ENCODE assay signal across 1 cellular context in genomic region chr5:164497665-164498064, GRCh38.
TF ChIP-seq lines count a peak whose summit lies in the region.

No MANE protein-coding gene starts in this region.

TF ChIP-seq in GM23338, 12 proteins besides CTCF, POLR2A, EP300 and RAD21 (continued from another document):
- TF ChIP-seq REST (IDR thresholded peaks at IDR 0.05; ENCODE audit: unreplicated experiment), result no peak
- no peak for TF ChIP-seq ZNF462 (CRISPR knock-in tag; IDR thresholded peaks at IDR 0.05)
- no peak for TF ChIP-seq JUNB (IDR thresholded peaks at IDR 0.05; ENCODE audit: unreplicated experiment)
- TF ChIP-seq ZNF114 (CRISPR knock-in tag; IDR thresholded peaks at IDR 0.05), result no peak
- no peak for TF ChIP-seq EZH2phosphoT487 (IDR thresholded peaks at IDR 0.05; ENCODE audit: unreplicated experiment)
- no peak for TF ChIP-seq ZNF331 (CRISPR knock-in tag; IDR thresholded peaks at IDR 0.05; ENCODE audit: low read depth)
- no peak for TF ChIP-seq CREB1 (CRISPR knock-in tag; IDR thresholded peaks at IDR 0.05; ENCODE audit: low read depth)
- TF ChIP-seq POLR2AphosphoS5 (IDR thresholded peaks at IDR 0.05; ENCODE audit: low read depth), result no peak
- TF ChIP-seq, protein P1, sequence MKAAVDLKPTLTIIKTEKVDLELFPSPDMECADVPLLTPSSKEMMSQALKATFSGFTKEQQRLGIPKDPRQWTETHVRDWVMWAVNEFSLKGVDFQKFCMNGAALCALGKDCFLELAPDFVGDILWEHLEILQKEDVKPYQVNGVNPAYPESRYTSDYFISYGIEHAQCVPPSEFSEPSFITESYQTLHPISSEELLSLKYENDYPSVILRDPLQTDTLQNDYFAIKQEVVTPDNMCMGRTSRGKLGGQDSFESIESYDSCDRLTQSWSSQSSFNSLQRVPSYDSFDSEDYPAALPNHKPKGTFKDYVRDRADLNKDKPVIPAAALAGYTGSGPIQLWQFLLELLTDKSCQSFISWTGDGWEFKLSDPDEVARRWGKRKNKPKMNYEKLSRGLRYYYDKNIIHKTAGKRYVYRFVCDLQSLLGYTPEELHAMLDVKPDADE (IDR thresholded peaks at IDR 0.05), result no peak
- TF ChIP-seq EZH2 (IDR thresholded peaks at IDR 0.05; ENCODE audit: low read depth, unreplicated experiment), result no peak
